Comparison of ENCODE assay signal across 1 cellular context in genomic region chr1:205823260-205823659, GRCh38.
TF ChIP-seq lines count a peak whose summit lies in the region.

No MANE protein-coding gene starts in this region.

TF ChIP-seq in K562, 482 proteins besides CTCF, POLR2A, EP300 and RAD21:
- peak in 1 of 2 experiments; percentile 95 for TF ChIP-seq AFF1 (IDR thresholded peaks at IDR 0.05; ENCODE audit: low read depth in 1 of 2, partially characterized antibody in 2 of 2)
